ENCODE assay signal across 10 cellular contexts in genomic region chr10:4652111-4653010, GRCh38.
DNase-seq lines count a peak whose midpoint lies in the region; ATAC-seq and TF ChIP-seq lines count a peak whose summit lies in the region.
"Had no signal": no experiment of that assay in that cellular context is flagged by ENCODE, and none has a peak within 500 bp of the region (broad histone marks: within the 10 kb centered on the region; RNA-seq: fewer than 3 reads in every experiment).

No MANE protein-coding gene starts in this region.

- H3K27ac Mint-ChIP-seq in nephron = peak overlapping the region in 2 of 3 experiments; percentile 58 to 85

- no peak for TF ChIP-seq CTCF in nephron (IDR thresholded peaks at IDR 0.05; ENCODE audit: unreplicated experiment in 3 of 3)

- H3K9me3 Mint-ChIP-seq in nephron = no peaks in the 10 kb centered on the region

- peaks cover 41% of the 10 kb centered on the region for H3K4me1 Mint-ChIP-seq in nephron

- CTCF ChIA-PET in HEK293T (lab: Yijun Ruan, JAX) = interaction anchor here (0.6 to 0.7 kb wide), 2 partner anchors 691 to 1066 kb away, joined by 3 read pairs; no protein-coding TSS in a partner anchor

- H3K27me3 Mint-ChIP-seq in nephron (ENCODE audit: low read depth) = no peaks in the 10 kb centered on the region

- no peak overlapping the region for H3K4me3 Mint-ChIP-seq in nephron

- peak; percentile 74 for ATAC-seq in GM18861 (IDR thresholded peaks at IDR 0.05; ENCODE audit: unreplicated experiment)
- ATAC-seq in GM19328 (IDR thresholded peaks at IDR 0.05; ENCODE audit: unreplicated experiment) = no peak

- no peak for DNase-seq in HEK293T (ENCODE audit: extremely low spot score)
- DNase-seq in activated CD4-positive, alpha-beta T cell treated with anti-CD3 and anti-CD28 coated beads, Interleukin-2, amount 50 U/mL, for 48 hours = peak; percentile 37 to 46
- DNase-seq in NCI-H2171 (lab: John Stamatoyannopoulos, UW) = no peak
- DNase-seq in DMS53 (lab: John Stamatoyannopoulos, UW) = no peak
- DNase-seq in NCI-H1092 (lab: John Stamatoyannopoulos, UW) = no peak
- DNase-seq: GF-D8, kidney had no signal

- POLR2A ChIA-PET in HEK293T (lab: Yijun Ruan, JAX) = no interaction called here

- H3K36me3 Mint-ChIP-seq in nephron (ENCODE audit: low read depth) = no peaks in the 10 kb centered on the region

TF ChIP-seq in HEK293T, 16 proteins besides CTCF, POLR2A, EP300 and RAD21:
- peak; percentile 54 for TF ChIP-seq L3MBTL2 (conservative IDR thresholded peaks at IDR 0.05)
- TF ChIP-seq FOXK2 (IDR thresholded peaks at IDR 0.05) = no peak
- TF ChIP-seq FOXM1 (IDR thresholded peaks at IDR 0.05; ENCODE audit: borderline replicate concordance) = no peak
- TF ChIP-seq CTBP1 (IDR thresholded peaks at IDR 0.05; ENCODE audit: borderline replicate concordance) = no peak
- no peak for TF ChIP-seq ARNT (IDR thresholded peaks at IDR 0.05)
TF ChIP-seq in HEK293T: peak in this region for 1.

Comparison
In these comparisons a context has a peak if more than half of its experiments do, and no peak if none do; other contexts are left out.
1. DNase-seq: peak in activated CD4-positive, alpha-beta T cell treated with anti-CD3 and anti-CD28 coated beads, Interleukin-2, amount 50 U/mL, for 48 hours (2 of 2); none in HEK293T (single experiment), NCI-H2171 (single experiment), DMS53 (single experiment) and NCI-H1092 (single experiment).